In the genomic region with DNA sequence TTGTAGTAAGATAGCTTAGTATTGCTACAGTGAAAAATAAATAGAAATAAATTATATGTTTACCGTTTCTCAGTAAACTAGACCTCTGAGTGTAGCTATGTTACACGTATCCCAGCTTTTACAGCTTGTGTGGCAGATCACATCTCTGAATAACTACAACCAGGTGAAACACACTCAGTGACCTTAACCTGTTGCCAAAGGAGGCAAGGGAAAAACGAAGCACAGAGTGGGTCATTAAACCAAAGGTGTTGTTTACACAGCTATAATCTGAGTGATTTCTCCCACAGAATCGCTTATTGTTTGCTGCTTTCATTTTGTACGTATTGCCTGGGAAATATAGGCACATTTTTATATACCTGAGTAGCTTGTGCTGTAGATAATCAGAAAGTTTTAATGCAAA, we compare ENCODE assay signal across 22 cellular contexts.
"Had no signal": no experiment of that assay in that cellular context is flagged by ENCODE, and none has a peak within 500 bp of the region (broad histone marks: within the 10 kb centered on the region; RNA-seq: fewer than 3 reads in every experiment).

No MANE protein-coding gene starts in this region.

- H3K4me1 ChIP-seq: SJSA1 had no signal

- H3K36me3 ChIP-seq: brain microvascular endothelial cell, cardiac muscle cell, SJSA1 had no signal

- H3K4me3 Mint-ChIP-seq: activated CD8-positive, alpha-beta T cell treated with anti-CD3 and anti-CD28 coated beads for 36 hours; activated naive CD4-positive, alpha-beta T cell treated with anti-CD3 and anti-CD28 coated beads, Interleukin-2, amount 10 ng/mL, durations not matched to agents 7 days and 5 days; activated naive CD8-positive, alpha-beta T cell treated with anti-CD3 and anti-CD28 coated beads for 36 hours; activated T-cell treated with anti-CD3 and anti-CD28 coated beads, Interleukin-2, amount 50 U/mL, for 72 hours; T-helper 1 cell treated with Interleukin-12 subunit alpha and Interleukin-12 subunit beta and Interleukin-4 antibody, amounts not matched to agents 30 μg/mL and 1 μg/mL, for 36 hours had no signal

- H3K9me3 Mint-ChIP-seq: activated CD8-positive, alpha-beta T cell treated with anti-CD3 and anti-CD28 coated beads for 36 hours; activated naive CD4-positive, alpha-beta T cell treated with anti-CD3 and anti-CD28 coated beads, Interleukin-2, amount 10 ng/mL, durations not matched to agents 7 days and 5 days had no signal

- H3K27me3 ChIP-seq: brain microvascular endothelial cell, cardiac muscle cell, SJSA1 had no signal

- H3K27ac ChIP-seq: brain microvascular endothelial cell, cardiac muscle cell, RWPE1, SJSA1 had no signal

- H3K4me3 ChIP-seq: cardiac muscle cell, SJSA1 had no signal

- H3K27me3 Mint-ChIP-seq: activated CD8-positive, alpha-beta T cell treated with anti-CD3 and anti-CD28 coated beads for 36 hours; activated naive CD4-positive, alpha-beta T cell treated with anti-CD3 and anti-CD28 coated beads, Interleukin-2, amount 10 ng/mL, durations not matched to agents 7 days and 5 days; activated naive CD8-positive, alpha-beta T cell treated with anti-CD3 and anti-CD28 coated beads for 36 hours had no signal

- DNase-seq: activated CD4-positive, alpha-beta T cell treated with anti-CD3 and anti-CD28 coated beads for 4 hours; activated CD8-positive, alpha-beta memory T cell treated with anti-CD3 and anti-CD28 coated beads, Interleukin-2, amount 50 U/mL, for 4 hours; activated CD8-positive, alpha-beta T cell treated with anti-CD3 and anti-CD28 coated beads for 36 hours; activated gamma-delta T cell treated with Interleukin-2 at 50 U/mL for 16 hours; activated naive CD4-positive, alpha-beta T cell treated with anti-CD3 and anti-CD28 coated beads, Interleukin-2, amount 10 ng/mL, durations not matched to agents 7 days and 5 days; activated naive CD8-positive, alpha-beta T cell treated with anti-CD3 and anti-CD28 coated beads for 36 hours; activated T-cell treated with anti-CD3 and anti-CD28 coated beads, Interleukin-2, amount 50 U/mL, for 72 hours; brain microvascular endothelial cell; NCI-H1092; NCI-H1694 treated with DMSO at 0.1 percent for 48 hours; NCI-H2029 treated with DMSO at 0.1 percent for 48 hours; NCI-H510A; NCI-H526 treated with DMSO at 0.1 percent for 48 hours; Right ventricle myocardium superior had no signal

- H3K4me1 Mint-ChIP-seq: activated naive CD4-positive, alpha-beta T cell treated with anti-CD3 and anti-CD28 coated beads, Interleukin-2, amount 10 ng/mL, durations not matched to agents 7 days and 5 days; activated naive CD8-positive, alpha-beta T cell treated with anti-CD3 and anti-CD28 coated beads for 36 hours had no signal

- H3K27ac Mint-ChIP-seq: activated CD8-positive, alpha-beta T cell treated with anti-CD3 and anti-CD28 coated beads for 36 hours; activated naive CD4-positive, alpha-beta T cell treated with anti-CD3 and anti-CD28 coated beads, Interleukin-2, amount 10 ng/mL, durations not matched to agents 7 days and 5 days; activated naive CD8-positive, alpha-beta T cell treated with anti-CD3 and anti-CD28 coated beads for 36 hours; activated T-cell treated with anti-CD3 and anti-CD28 coated beads, Interleukin-2, amount 50 U/mL, for 72 hours; activated T-helper 2 cell treated with anti-CD3 and anti-CD28 coated beads, Interferon-gamma antibody, Interleukin-2, Interleukin-4, amounts not matched to agents 10 μg/mL and 5 μg/mL and 100 μg/mL, durations not matched to agents 14 hours and 24 hours and 36 hours; T-helper 1 cell treated with Interleukin-12 subunit alpha and Interleukin-12 subunit beta and Interleukin-4 antibody, amounts not matched to agents 30 μg/mL and 1 μg/mL, for 36 hours had no signal

- H3K36me3 Mint-ChIP-seq: activated naive CD4-positive, alpha-beta T cell treated with anti-CD3 and anti-CD28 coated beads, Interleukin-2, amount 10 ng/mL, durations not matched to agents 7 days and 5 days; activated naive CD8-positive, alpha-beta T cell treated with anti-CD3 and anti-CD28 coated beads for 36 hours had no signal

- ATAC-seq: activated CD4-positive, CD25-positive, alpha-beta regulatory T cell treated with anti-CD3 and anti-CD28 coated beads, Interleukin-2, amount 50 U/mL, for 24 hours; activated CD8-positive, alpha-beta T cell treated with anti-CD3 and anti-CD28 coated beads for 36 hours; activated T-cell treated with anti-CD3 and anti-CD28 coated beads, Interleukin-2, amount 50 U/mL, for 72 hours; Panc1; SK-N-SH treated with all-trans-retinoic acid at 6 μM for 48 hours had no signal
